In the genomic region with DNA sequence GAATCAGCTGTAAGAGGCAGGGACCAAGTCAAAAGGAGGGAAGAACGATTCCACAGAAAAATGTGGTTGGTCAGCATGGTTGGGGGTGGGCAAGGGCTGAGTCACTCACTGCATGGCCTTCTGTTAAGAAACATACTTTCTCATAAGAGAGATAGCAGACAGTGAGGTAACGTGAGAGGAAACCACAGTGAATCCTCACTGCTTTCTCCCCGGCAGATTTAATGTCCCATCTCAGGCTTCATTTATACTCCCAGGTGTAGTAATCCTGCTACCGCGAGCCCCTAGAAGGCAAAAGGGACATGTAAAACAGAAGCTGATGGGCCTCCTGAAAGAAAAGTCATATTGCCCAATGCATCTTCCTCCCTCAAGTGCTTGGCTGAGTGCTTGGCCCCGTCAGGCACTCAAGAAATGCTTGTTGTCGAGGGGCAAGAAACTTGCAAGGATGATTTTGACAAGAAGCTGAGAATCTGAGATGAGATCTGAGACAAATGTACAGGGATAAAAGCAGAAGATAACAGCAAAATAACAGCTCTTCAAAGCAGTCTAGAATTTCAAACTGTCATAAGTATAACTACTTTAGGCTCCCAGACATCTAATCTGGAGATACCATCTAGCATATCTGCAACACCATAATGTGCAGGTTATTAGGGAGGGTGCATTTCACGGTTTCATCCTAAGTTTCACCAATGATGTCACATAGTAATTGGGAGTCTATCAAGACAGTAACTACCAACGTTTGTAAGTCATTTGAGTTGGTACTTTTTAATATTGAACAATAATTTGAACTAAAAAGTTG, we compare ENCODE assay signal across 7 cellular contexts. TPM values are rescaled to one million over a fixed set of nuclear protein-coding genes. Genes with fewer than 3 reads are reported as not detected.
DNase-seq lines count a peak whose midpoint lies in the region; ATAC-seq, FAIRE-seq and TF ChIP-seq lines count a peak whose summit lies in the region.

No MANE protein-coding gene starts in this region.

- DNase-seq in GM19239 (ENCODE audit: insufficient read length, low spot score): no peak
- DNase-seq in activated naive CD8-positive, alpha-beta T cell treated with anti-CD3 and anti-CD28 coated beads, Interleukin-2, amount 10 ng/mL, durations not matched to agents 7 days and 5 days: no peak
- peak; percentile 45 to 87 for DNase-seq in lower leg skin (ENCODE audit: low spot score in 2 of 2)
- DNase-seq in SHP77 (lab: John Stamatoyannopoulos, UW): no peak
- no peak for DNase-seq in NK-92 (lab: John Stamatoyannopoulos, UW; ENCODE audit: unreplicated experiment)

- no peaks in the 10 kb centered on the region for H4K20me1 ChIP-seq in Loucy (ENCODE audit: insufficient read depth, low read length, poor library complexity, severe bottlenecking)

- peak overlapping the region; percentile 50 for H3K4me2 ChIP-seq in Loucy (ENCODE audit: low read depth, low read length, poor library complexity, severe bottlenecking)

- H3K36me3 Mint-ChIP-seq in activated naive CD8-positive, alpha-beta T cell treated with anti-CD3 and anti-CD28 coated beads, Interleukin-2, amount 10 ng/mL, durations not matched to agents 7 days and 5 days: no peaks in the 10 kb centered on the region

- H3K4me3 ChIP-seq in Loucy (ENCODE audit: low read length, poor library complexity, severe bottlenecking) (peak overlapping the region; percentile 29), lower leg skin (ENCODE audit: low read depth, poor library complexity, severe bottlenecking) (no peak overlapping the region)

- peak; percentile 57 for ATAC-seq in activated naive CD8-positive, alpha-beta T cell treated with anti-CD3 and anti-CD28 coated beads, Interleukin-2, amount 10 ng/mL, durations not matched to agents 7 days and 5 days (ENCODE audit: low read depth)
- ATAC-seq in GM18907 (IDR thresholded peaks at IDR 0.05; ENCODE audit: unreplicated experiment): no peak

- no peaks in the 10 kb centered on the region for H3K9me3 Mint-ChIP-seq in activated naive CD8-positive, alpha-beta T cell treated with anti-CD3 and anti-CD28 coated beads, Interleukin-2, amount 10 ng/mL, durations not matched to agents 7 days and 5 days

- H3K9me2 ChIP-seq in Loucy (replicated peaks; ENCODE audit: low read depth, low read length): no peaks in the 10 kb centered on the region

- H3K4me3 Mint-ChIP-seq in activated naive CD8-positive, alpha-beta T cell treated with anti-CD3 and anti-CD28 coated beads, Interleukin-2, amount 10 ng/mL, durations not matched to agents 7 days and 5 days: peak overlapping the region; percentile 65

- peaks cover 32% of the 10 kb centered on the region for H3K4me1 Mint-ChIP-seq in activated naive CD8-positive, alpha-beta T cell treated with anti-CD3 and anti-CD28 coated beads, Interleukin-2, amount 10 ng/mL, durations not matched to agents 7 days and 5 days

- FAIRE-seq in GM19239 (lab: Jason Lieb, UNC): peak; percentile 45

- POLR2A ChIA-PET in activated naive CD8-positive, alpha-beta T cell treated with anti-CD3 and anti-CD28 coated beads, Interleukin-2, amount 10 ng/mL, durations not matched to agents 7 days and 5 days (lab: Charles Lee): no interaction called here

- no peaks in the 10 kb centered on the region for H3K9me3 ChIP-seq in Loucy (ENCODE audit: insufficient read depth, low read depth, low read length)

- TF ChIP-seq POLR2A in lower leg skin (IDR thresholded peaks at IDR 0.05): no peak

- intact Hi-C loops in lower leg skin (cut with DNase I; ENCODE audit: low total_unique reads): no loop called here

- no peaks in the 10 kb centered on the region for H3K36me3 ChIP-seq in Loucy (ENCODE audit: insufficient read depth, low read length)

- peak overlapping the region; percentile 46 for H3K9ac ChIP-seq in Loucy (ENCODE audit: low read depth, low read length, poor library complexity, severe bottlenecking)

- no peaks in the 10 kb centered on the region for H3K27me3 ChIP-seq in Loucy (ENCODE audit: insufficient read depth, low read length, poor library complexity, severe bottlenecking)

- no peaks in the 10 kb centered on the region; the same call in 1 of the 2 replicates for H3F3A ChIP-seq in Loucy (ENCODE audit: low read depth)

- no peak for TF ChIP-seq CTCF in Loucy (conservative IDR thresholded peaks at IDR 0.05; ENCODE audit: low read length)
- no peak for TF ChIP-seq CTCF in lower leg skin (IDR thresholded peaks at IDR 0.05)

- no peak overlapping the region for H2AFZ ChIP-seq in Loucy (ENCODE audit: low read length)

- H3K27ac Mint-ChIP-seq in activated naive CD8-positive, alpha-beta T cell treated with anti-CD3 and anti-CD28 coated beads, Interleukin-2, amount 10 ng/mL, durations not matched to agents 7 days and 5 days: peak overlapping the region; percentile 79

- no peaks in the 10 kb centered on the region for H3K27me3 Mint-ChIP-seq in activated naive CD8-positive, alpha-beta T cell treated with anti-CD3 and anti-CD28 coated beads, Interleukin-2, amount 10 ng/mL, durations not matched to agents 7 days and 5 days

- 49 to 60% methylated on average over 9 of the region's 9 CpGs for WGBS in lower leg skin, 2 donors

- peaks cover 72% of the 10 kb centered on the region for H3K79me2 ChIP-seq in Loucy (ENCODE audit: insufficient read depth, low read length)

- peaks cover 40% of the 10 kb centered on the region for H3K4me1 ChIP-seq in Loucy (ENCODE audit: insufficient read depth, low read length, poor library complexity, severe bottlenecking)

RNA-seq across cellular contexts. Expression of a gene that starts 40.2 kb away (rescaled TPM):
- total RNA-seq in activated naive CD8-positive, alpha-beta T cell treated with anti-CD3 and anti-CD28 coated beads, Interleukin-2, amount 10 ng/mL, durations not matched to agents 7 days and 5 days: 100 to 1,000 TPM; 108 TPM
- 10 to 100 TPM; 10.7 to 21.5 (median 15.5) TPM for total RNA-seq in lower leg skin

Comparison
In these comparisons a context has a peak if more than half of its experiments do, and no peak if none do; other contexts are left out.
1. DNase-seq: peak in lower leg skin (2 of 2); none in GM19239 (single experiment), activated naive CD8-positive, alpha-beta T cell treated with anti-CD3 and anti-CD28 coated beads, Interleukin-2, amount 10 ng/mL, durations not matched to agents 7 days and 5 days (single experiment), SHP77 (0 of 2) and NK-92 (single experiment).
2. RNA of a gene that starts 40.2 kb away (total RNA-seq): 108 TPM in activated naive CD8-positive, alpha-beta T cell treated with anti-CD3 and anti-CD28 coated beads, Interleukin-2, amount 10 ng/mL, durations not matched to agents 7 days and 5 days; 10.7 to 21.5 TPM in lower leg skin; every median in the first group is over 4 times any median in the second.